In genomic region chrX:73965833-73966232, GRCh38 we compare ENCODE assay signal across 29 cellular contexts.
A peak's percentile ranks its signal among the peaks of the same experiment; 100 is the strongest.
DNase-seq lines count a peak whose midpoint lies in the region; ATAC-seq and TF ChIP-seq lines count a peak whose summit lies in the region.
"Had no signal": no experiment of that assay in that cellular context is flagged by ENCODE, and none has a peak within 500 bp of the region (broad histone marks: within the 10 kb centered on the region; RNA-seq: fewer than 3 reads in every experiment).

No MANE protein-coding gene starts in this region.

- H3K9me3 ChIP-seq in CD8-positive, alpha-beta memory T cell (ENCODE audit: low read length), result no peaks in the 10 kb centered on the region
- no peaks in the 10 kb centered on the region for H3K9me3 ChIP-seq in trophoblast cell (ENCODE audit: insufficient read depth, low read depth, low read length)
- H3K9me3 ChIP-seq: right lobe of liver, suprapubic skin had no signal

- DNase-seq in CD8-positive, alpha-beta memory T cell, result no peak
- DNase-seq in HFFc6 (no peak), iPS DF 19.7 (ENCODE audit: low read depth, low spot score) (peak; percentile 45), trophoblast cell (no peak), NCI-H2196 treated with DMSO at 0.1 percent for 48 hours (lab: John Stamatoyannopoulos, UW; ENCODE audit: unreplicated experiment) (no peak)
- no peak for DNase-seq in T-helper 2 cell treated with Interferon-gamma antibody and Interleukin-4, amounts not matched to agents 5 μg/mL and 100 μg/mL, for 36 hours (ENCODE audit: low spot score)
- DNase-seq in activated CD8-positive, alpha-beta memory T cell treated with anti-CD3 and anti-CD28 coated beads, Interleukin-2, amount 10 ng/mL, durations not matched to agents 7 days and 5 days, result no peak
- DNase-seq: activated CD4-positive, alpha-beta T cell treated with anti-CD3 and anti-CD28 coated beads for 1 hour; activated CD8-positive, alpha-beta T cell treated with anti-CD3 and anti-CD28 coated beads for 36 hours; anterior cingulate cortex; cortex of kidney; effector memory CD8-positive, alpha-beta T cell; kidney; NCI-H1417 treated with DMSO at 0.1 percent for 48 hours; NCI-H2081; NCI-H446 treated with DMSO at 0.1 percent for 48 hours; NCI-H82; right lobe of liver; stimulated activated CD4-positive, alpha-beta T cell treated with anti-CD3 and anti-CD28 coated beads, Interleukin-12 subunit alpha, Interleukin-12 subunit beta, amount 100 ng/mL, for 4 hours; stimulated activated CD4-positive, alpha-beta T cell treated with anti-CD3 and anti-CD28 coated beads, Interleukin-4, amount 100 ng/mL, for 1 hour; T-helper 1 cell had no signal

- H3K9me3 Mint-ChIP-seq in CD8-positive, alpha-beta memory T cell, result no peaks in the 10 kb centered on the region
- H3K9me3 Mint-ChIP-seq in HFFc6, result no peaks in the 10 kb centered on the region
- no peaks in the 10 kb centered on the region for H3K9me3 Mint-ChIP-seq in T-helper 2 cell treated with Interferon-gamma antibody and Interleukin-4, amounts not matched to agents 5 μg/mL and 100 μg/mL, for 36 hours
- no peaks in the 10 kb centered on the region for H3K9me3 Mint-ChIP-seq in activated CD8-positive, alpha-beta memory T cell treated with anti-CD3 and anti-CD28 coated beads, Interleukin-2, amount 10 ng/mL, durations not matched to agents 7 days and 5 days (ENCODE audit: low read depth)
- H3K9me3 Mint-ChIP-seq: activated CD8-positive, alpha-beta T cell treated with anti-CD3 and anti-CD28 coated beads for 36 hours; activated naive CD4-positive, alpha-beta T cell treated with anti-CD3 and anti-CD28 coated beads, Interleukin-2, amount 50 U/mL, for 72 hours; activated T-helper 2 cell treated with anti-CD3 and anti-CD28 coated beads, Interferon-gamma antibody, Interleukin-2, Interleukin-4, amounts not matched to agents 10 μg/mL and 5 μg/mL and 100 μg/mL, durations not matched to agents 14 hours and 24 hours and 36 hours; effector memory CD8-positive, alpha-beta T cell had no signal

- no peaks in the 10 kb centered on the region for H3K79me2 ChIP-seq in trophoblast cell (ENCODE audit: control insufficient read depth, insufficient read depth, low read length, poor library complexity)

- no peak overlapping the region for H4K12ac ChIP-seq in trophoblast cell (ENCODE audit: low read depth, low read length)

- no peak overlapping the region for H3K14ac ChIP-seq in trophoblast cell (ENCODE audit: low read length)

- no peak for TF ChIP-seq CTCF in HFFc6 (IDR thresholded peaks at IDR 0.05)

- CTCF ChIA-PET in CD8-positive, alpha-beta memory T cell (lab: Charles Lee), result no interaction called here
- CTCF ChIA-PET in activated CD8-positive, alpha-beta memory T cell treated with anti-CD3 and anti-CD28 coated beads, Interleukin-2, amount 10 ng/mL, durations not matched to agents 7 days and 5 days (lab: Charles Lee), result no interaction called here

- H3K4me2 ChIP-seq in trophoblast cell (ENCODE audit: low read length), result no peak overlapping the region
- H3K4me2 ChIP-seq: BLaER1 treated with 17β-estradiol and CSF1 and Interleukin-3, amounts not matched to agents 10 nM and 100 nM; hepatocyte had no signal

- H4K8ac ChIP-seq in trophoblast cell (ENCODE audit: low read depth, low read length), result no peak overlapping the region

- no peaks in the 10 kb centered on the region for H3K4me1 ChIP-seq in CD8-positive, alpha-beta memory T cell (ENCODE audit: insufficient read depth, low read length)
- H3K4me1 ChIP-seq in trophoblast cell (ENCODE audit: control insufficient read depth in 1 of 2, insufficient read depth in 2 of 2, low read length in 2 of 2), result peaks cover 4 to 16% of the 10 kb centered on the region in 2 experiments
- H3K4me1 ChIP-seq: BLaER1 treated with 17β-estradiol and CSF1 and Interleukin-3, amounts not matched to agents 10 nM and 100 nM; suprapubic skin had no signal

- H2BK12ac ChIP-seq in trophoblast cell (ENCODE audit: low read length), result no peak overlapping the region

- peak overlapping the region in 6 of 8 donors; percentile 40 to 87 (median 58) for H3K27ac Mint-ChIP-seq in CD8-positive, alpha-beta memory T cell
- H3K27ac Mint-ChIP-seq in HFFc6, result peak overlapping the region; percentile 33; the same call in 1 of the 2 replicates
- H3K27ac Mint-ChIP-seq in T-helper 2 cell treated with Interferon-gamma antibody and Interleukin-4, amounts not matched to agents 5 μg/mL and 100 μg/mL, for 36 hours, result no peak overlapping the region
- no peak overlapping the region for H3K27ac Mint-ChIP-seq in activated CD8-positive, alpha-beta memory T cell treated with anti-CD3 and anti-CD28 coated beads, Interleukin-2, amount 10 ng/mL, durations not matched to agents 7 days and 5 days
- H3K27ac Mint-ChIP-seq: activated T-helper 2 cell treated with anti-CD3 and anti-CD28 coated beads, Interferon-gamma antibody, Interleukin-2, Interleukin-4, amounts not matched to agents 10 μg/mL and 5 μg/mL and 100 μg/mL, durations not matched to agents 14 hours and 24 hours and 36 hours had no signal

- WGBS in trophoblast cell (ENCODE audit: extremely low coverage, insufficient coverage, insufficient read length), result no CpG with 5 or more reads among the region's 2 CpGs

- H3K27me3 Mint-ChIP-seq in CD8-positive, alpha-beta memory T cell, result no peaks in the 10 kb centered on the region
- no peaks in the 10 kb centered on the region; the same call in 1 of the 2 replicates for H3K27me3 Mint-ChIP-seq in HFFc6 (ENCODE audit: insufficient read depth)
- H3K27me3 Mint-ChIP-seq in T-helper 2 cell treated with Interferon-gamma antibody and Interleukin-4, amounts not matched to agents 5 μg/mL and 100 μg/mL, for 36 hours (ENCODE audit: low read depth), result no peaks in the 10 kb centered on the region
- no peaks in the 10 kb centered on the region for H3K27me3 Mint-ChIP-seq in activated CD8-positive, alpha-beta memory T cell treated with anti-CD3 and anti-CD28 coated beads, Interleukin-2, amount 10 ng/mL, durations not matched to agents 7 days and 5 days
- H3K27me3 Mint-ChIP-seq: activated CD8-positive, alpha-beta T cell treated with anti-CD3 and anti-CD28 coated beads for 36 hours; effector memory CD8-positive, alpha-beta T cell had no signal

- ATAC-seq in activated CD8-positive, alpha-beta memory T cell treated with anti-CD3 and anti-CD28 coated beads, Interleukin-2, amount 10 ng/mL, durations not matched to agents 7 days and 5 days, result no peak
- no peak for ATAC-seq in HG03159 (IDR thresholded peaks at IDR 0.05; ENCODE audit: unreplicated experiment)
- ATAC-seq: activated CD8-positive, alpha-beta T cell treated with anti-CD3 and anti-CD28 coated beads for 36 hours; activated naive CD4-positive, alpha-beta T cell treated with anti-CD3 and anti-CD28 coated beads, Interleukin-2, amount 50 U/mL, for 72 hours; effector memory CD8-positive, alpha-beta T cell had no signal

- H3K23ac ChIP-seq in trophoblast cell (ENCODE audit: low read length), result no peak overlapping the region

- no peak overlapping the region for H3K4me3 ChIP-seq in CD8-positive, alpha-beta memory T cell (ENCODE audit: low read length)
- H3K4me3 ChIP-seq in trophoblast cell (ENCODE audit: low read depth, low read length), result no peak overlapping the region
- H3K4me3 ChIP-seq: BLaER1 treated with 17β-estradiol and CSF1 and Interleukin-3, amounts not matched to agents 10 nM and 100 nM; hepatocyte; right lobe of liver; suprapubic skin had no signal

- H2BK5ac ChIP-seq in trophoblast cell (ENCODE audit: low read depth, low read length, poor library complexity), result no peak overlapping the region

- no peak overlapping the region for H2AFZ ChIP-seq in trophoblast cell (ENCODE audit: insufficient read depth, low read length, poor library complexity)
- H2AFZ ChIP-seq: hepatocyte had no signal

- no peak overlapping the region for H3K4ac ChIP-seq in trophoblast cell (ENCODE audit: low read depth, low read length)

- no peak overlapping the region for H2AK5ac ChIP-seq in trophoblast cell (ENCODE audit: low read length)

- H3K4me1 Mint-ChIP-seq in CD8-positive, alpha-beta memory T cell, result peaks cover 43 to 61% (median 49%) of the 10 kb centered on the region in 3 donors
- H3K4me1 Mint-ChIP-seq in HFFc6 (ENCODE audit: low read depth), result peaks cover 9% of the 10 kb centered on the region; the same call in 1 of the 2 replicates
- peaks cover 5% of the 10 kb centered on the region for H3K4me1 Mint-ChIP-seq in T-helper 2 cell treated with Interferon-gamma antibody and Interleukin-4, amounts not matched to agents 5 μg/mL and 100 μg/mL, for 36 hours (ENCODE audit: low read depth)
- H3K4me1 Mint-ChIP-seq in activated CD8-positive, alpha-beta memory T cell treated with anti-CD3 and anti-CD28 coated beads, Interleukin-2, amount 10 ng/mL, durations not matched to agents 7 days and 5 days, result peaks cover 4% of the 10 kb centered on the region

- H2BK120ac ChIP-seq in trophoblast cell (ENCODE audit: insufficient read depth, low read length, poor library complexity), result no peak overlapping the region

- no peak overlapping the region for H3K9ac ChIP-seq in trophoblast cell (ENCODE audit: low read length)
- H3K9ac ChIP-seq: BLaER1 treated with 17β-estradiol and CSF1 and Interleukin-3, amounts not matched to agents 10 nM and 100 nM had no signal

- POLR2A ChIA-PET in CD8-positive, alpha-beta memory T cell (lab: Charles Lee), result no interaction called here

- H3K79me1 ChIP-seq in trophoblast cell (ENCODE audit: low read length), result no peaks in the 10 kb centered on the region

- no peak overlapping the region for H4K91ac ChIP-seq in trophoblast cell (ENCODE audit: low read depth, low read length)

- H3K36me3 ChIP-seq in CD8-positive, alpha-beta memory T cell (ENCODE audit: insufficient read depth, low read length), result no peaks in the 10 kb centered on the region
- H3K36me3 ChIP-seq in trophoblast cell (ENCODE audit: control insufficient read depth in 1 of 2, insufficient read depth in 2 of 2, low read length in 2 of 2), result peaks cover 0 to 3% of the 10 kb centered on the region in 2 experiments
- H3K36me3 ChIP-seq: suprapubic skin had no signal

- no peak overlapping the region for H3K27ac ChIP-seq in CD8-positive, alpha-beta memory T cell (ENCODE audit: low read depth, low read length)
- H3K27ac ChIP-seq in trophoblast cell (ENCODE audit: low read depth, low read length), result peak overlapping the region; percentile 25
- H3K27ac ChIP-seq: BLaER1 treated with 17β-estradiol and CSF1 and Interleukin-3, amounts not matched to agents 10 nM and 100 nM; hepatocyte; RWPE1; suprapubic skin had no signal

- no peak overlapping the region for H3K18ac ChIP-seq in trophoblast cell (ENCODE audit: low read length)

- no peaks in the 10 kb centered on the region for H3K27me3 ChIP-seq in CD8-positive, alpha-beta memory T cell (ENCODE audit: insufficient read depth, low read length, poor library complexity, severe bottlenecking)
- H3K27me3 ChIP-seq in trophoblast cell (ENCODE audit: insufficient read depth, low read length), result no peaks in the 10 kb centered on the region
- H3K27me3 ChIP-seq: BLaER1 treated with 17β-estradiol and CSF1 and Interleukin-3, amounts not matched to agents 10 nM and 100 nM; hepatocyte; right lobe of liver; suprapubic skin had no signal

- H3K36me3 Mint-ChIP-seq in CD8-positive, alpha-beta memory T cell, result peaks cover 5 to 36% (median 6%) of the 10 kb centered on the region in 3 donors
- no peaks in the 10 kb centered on the region for H3K36me3 Mint-ChIP-seq in HFFc6 (ENCODE audit: low read depth)
- peaks cover 14% of the 10 kb centered on the region for H3K36me3 Mint-ChIP-seq in T-helper 2 cell treated with Interferon-gamma antibody and Interleukin-4, amounts not matched to agents 5 μg/mL and 100 μg/mL, for 36 hours (ENCODE audit: low read depth)
- H3K36me3 Mint-ChIP-seq in activated CD8-positive, alpha-beta memory T cell treated with anti-CD3 and anti-CD28 coated beads, Interleukin-2, amount 10 ng/mL, durations not matched to agents 7 days and 5 days, result peaks cover 19% of the 10 kb centered on the region
- H3K36me3 Mint-ChIP-seq: activated naive CD4-positive, alpha-beta T cell treated with anti-CD3 and anti-CD28 coated beads, Interleukin-2, amount 50 U/mL, for 72 hours had no signal

- H3K4me3 Mint-ChIP-seq in CD8-positive, alpha-beta memory T cell, result peak overlapping the region in 1 of 7 donors; percentile 30
- H3K4me3 Mint-ChIP-seq in HFFc6, result no peak overlapping the region
- no peak overlapping the region for H3K4me3 Mint-ChIP-seq in T-helper 2 cell treated with Interferon-gamma antibody and Interleukin-4, amounts not matched to agents 5 μg/mL and 100 μg/mL, for 36 hours
- H3K4me3 Mint-ChIP-seq in activated CD8-positive, alpha-beta memory T cell treated with anti-CD3 and anti-CD28 coated beads, Interleukin-2, amount 10 ng/mL, durations not matched to agents 7 days and 5 days, result no peak overlapping the region
- H3K4me3 Mint-ChIP-seq: activated CD8-positive, alpha-beta T cell treated with anti-CD3 and anti-CD28 coated beads for 36 hours; effector memory CD8-positive, alpha-beta T cell; neural crest cell had no signal

Comparison
In these comparisons a context has a peak if more than half of its experiments do, and no peak if none do; other contexts are left out.
1. H3K27ac Mint-ChIP-seq: peak in CD8-positive, alpha-beta memory T cell (6 of 8) and HFFc6 (single experiment); none in T-helper 2 cell treated with Interferon-gamma antibody and Interleukin-4, amounts not matched to agents 5 μg/mL and 100 μg/mL, for 36 hours (single experiment) and activated CD8-positive, alpha-beta memory T cell treated with anti-CD3 and anti-CD28 coated beads, Interleukin-2, amount 10 ng/mL, durations not matched to agents 7 days and 5 days (single experiment).